In genomic region chr1:25874635-25875153, GRCh38 we compare ENCODE assay signal across 1 cellular context.
TF ChIP-seq lines count a peak whose summit lies in the region.

No MANE protein-coding gene starts in this region.

TF ChIP-seq in HEK293, 187 proteins besides CTCF, POLR2A, EP300 and RAD21 (continued from another document):
- TF ChIP-seq, protein P1, sequence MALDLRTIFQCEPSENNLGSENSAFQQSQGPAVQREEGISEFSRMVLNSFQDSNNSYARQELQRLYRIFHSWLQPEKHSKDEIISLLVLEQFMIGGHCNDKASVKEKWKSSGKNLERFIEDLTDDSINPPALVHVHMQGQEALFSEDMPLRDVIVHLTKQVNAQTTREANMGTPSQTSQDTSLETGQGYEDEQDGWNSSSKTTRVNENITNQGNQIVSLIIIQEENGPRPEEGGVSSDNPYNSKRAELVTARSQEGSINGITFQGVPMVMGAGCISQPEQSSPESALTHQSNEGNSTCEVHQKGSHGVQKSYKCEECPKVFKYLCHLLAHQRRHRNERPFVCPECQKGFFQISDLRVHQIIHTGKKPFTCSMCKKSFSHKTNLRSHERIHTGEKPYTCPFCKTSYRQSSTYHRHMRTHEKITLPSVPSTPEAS (tag by site-specific recombination; IDR thresholded peaks at IDR 0.05), result no peak
- TF ChIP-seq ZNF416 (tag by site-specific recombination; IDR thresholded peaks at IDR 0.05) (no peak), ZNF350 (tag by site-specific recombination; IDR thresholded peaks at IDR 0.05) (no peak), ZNF155 (tag by site-specific recombination; IDR thresholded peaks at IDR 0.05) (no peak), ZNF510 (tag by site-specific recombination; IDR thresholded peaks at IDR 0.05; ENCODE audit: insufficient replicate concordance) (no peak), ZNF48 (tag by site-specific recombination; IDR thresholded peaks at IDR 0.05) (no peak), ZNF629 (tag by site-specific recombination; IDR thresholded peaks at IDR 0.05) (no peak), ZNF645 (tag by site-specific recombination; IDR thresholded peaks at IDR 0.05) (no peak), ZNF529 (tag by site-specific recombination; IDR thresholded peaks at IDR 0.05; ENCODE audit: insufficient replicate concordance) (no peak), GLIS1 (tag by site-specific recombination; IDR thresholded peaks at IDR 0.05) (peak; percentile 98), ZNF776 (tag by site-specific recombination; IDR thresholded peaks at IDR 0.05; ENCODE audit: borderline replicate concordance) (no peak), ZSCAN5A (tag by site-specific recombination; IDR thresholded peaks at IDR 0.05) (no peak), SP3 (tag by site-specific recombination; IDR thresholded peaks at IDR 0.05) (no peak), ZNF202 (tag by site-specific recombination; IDR thresholded peaks at IDR 0.05; ENCODE audit: borderline replicate concordance) (no peak), GLIS2 (tag by site-specific recombination; IDR thresholded peaks at IDR 0.05) (peak; percentile 57; the same call in 1 of the 2 replicates), ZIC2 (tag by site-specific recombination; IDR thresholded peaks at IDR 0.05) (no peak), MZF1 (tag by site-specific recombination; IDR thresholded peaks at IDR 0.05; ENCODE audit: borderline replicate concordance) (no peak), ZNF138 (tag by site-specific recombination; IDR thresholded peaks at IDR 0.05; ENCODE audit: borderline replicate concordance) (no peak), ZNF558 (tag by site-specific recombination; IDR thresholded peaks at IDR 0.05) (no peak), ZFP37 (tag by site-specific recombination; IDR thresholded peaks at IDR 0.05) (no peak), ZNF121 (tag by site-specific recombination; IDR thresholded peaks at IDR 0.05) (0 out of 2 replicates have a peak, but pooled peaks have one; percentile 14), ZNF501 (tag by site-specific recombination; IDR thresholded peaks at IDR 0.05) (no peak), ZNF660 (tag by site-specific recombination; IDR thresholded peaks at IDR 0.05) (no peak), ZNF311 (tag by site-specific recombination; IDR thresholded peaks at IDR 0.05; ENCODE audit: borderline replicate concordance) (no peak), ZNF16 (tag by site-specific recombination; IDR thresholded peaks at IDR 0.05; ENCODE audit: low read depth) (no peak), ZNF423 (tag by site-specific recombination; IDR thresholded peaks at IDR 0.05) (no peak; the same call in 1 of the 2 replicates), BCL11B (tag by site-specific recombination; IDR thresholded peaks at IDR 0.05; ENCODE audit: low read depth) (peak; percentile 46; the same call in 1 of the 2 replicates), GFI1B (tag by site-specific recombination; IDR thresholded peaks at IDR 0.05) (no peak), ZNF624 (tag by site-specific recombination; IDR thresholded peaks at IDR 0.05) (no peak), ZSCAN30 (tag by site-specific recombination; IDR thresholded peaks at IDR 0.05) (no peak), ZNF768 (tag by site-specific recombination; IDR thresholded peaks at IDR 0.05) (no peak), ZNF174 (tag by site-specific recombination; IDR thresholded peaks at IDR 0.05) (no peak), ZNF555 (tag by site-specific recombination; conservative IDR thresholded peaks at IDR 0.05) (no peak), ZNF391 (tag by site-specific recombination; IDR thresholded peaks at IDR 0.05; ENCODE audit: borderline replicate concordance, low read depth) (no peak), HOXC10 (CRISPR knock-in tag; IDR thresholded peaks at IDR 0.05) (no peak), ZFP3 (tag by site-specific recombination; IDR thresholded peaks at IDR 0.05; ENCODE audit: low read depth) (no peak), ZNF146 (tag by site-specific recombination; IDR thresholded peaks at IDR 0.05) (no peak), ZBTB48 (tag by site-specific recombination; IDR thresholded peaks at IDR 0.05) (peak; percentile 82), ZNF433 (tag by site-specific recombination; IDR thresholded peaks at IDR 0.05; ENCODE audit: low read depth) (no peak), ZBTB8A (tag by site-specific recombination; IDR thresholded peaks at IDR 0.05) (no peak), ZNF544 (tag by site-specific recombination; IDR thresholded peaks at IDR 0.05) (no peak), ZNF211 (tag by site-specific recombination; IDR thresholded peaks at IDR 0.05; ENCODE audit: low read depth) (no peak), ZFP69B (tag by site-specific recombination; IDR thresholded peaks at IDR 0.05) (peak; percentile 57; the same call in 1 of the 2 replicates), PBX3 (CRISPR knock-in tag; IDR thresholded peaks at IDR 0.05) (no peak), ZNF133 (tag by site-specific recombination; IDR thresholded peaks at IDR 0.05) (no peak), ZNF19 (tag by site-specific recombination; IDR thresholded peaks at IDR 0.05; ENCODE audit: low read depth) (no peak), SALL2 (tag by site-specific recombination; IDR thresholded peaks at IDR 0.05; ENCODE audit: borderline replicate concordance) (no peak), ZNF837 (tag by site-specific recombination; IDR thresholded peaks at IDR 0.05) (no peak)
- TF ChIP-seq, protein P2, sequence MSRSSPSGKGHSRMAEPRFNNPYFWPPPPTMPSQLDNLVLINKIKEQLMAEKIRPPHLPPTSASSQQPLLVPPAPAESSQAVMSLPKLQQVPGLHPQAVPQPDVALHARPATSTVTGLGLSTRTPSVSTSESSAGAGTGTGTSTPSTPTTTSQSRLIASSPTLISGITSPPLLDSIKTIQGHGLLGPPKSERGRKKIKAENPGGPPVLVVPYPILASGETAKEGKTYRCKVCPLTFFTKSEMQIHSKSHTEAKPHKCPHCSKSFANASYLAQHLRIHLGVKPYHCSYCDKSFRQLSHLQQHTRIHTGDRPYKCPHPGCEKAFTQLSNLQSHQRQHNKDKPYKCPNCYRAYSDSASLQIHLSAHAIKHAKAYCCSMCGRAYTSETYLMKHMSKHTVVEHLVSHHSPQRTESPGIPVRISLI (tag by site-specific recombination; IDR thresholded peaks at IDR 0.05), result no peak
- TF ChIP-seq, protein P3, sequence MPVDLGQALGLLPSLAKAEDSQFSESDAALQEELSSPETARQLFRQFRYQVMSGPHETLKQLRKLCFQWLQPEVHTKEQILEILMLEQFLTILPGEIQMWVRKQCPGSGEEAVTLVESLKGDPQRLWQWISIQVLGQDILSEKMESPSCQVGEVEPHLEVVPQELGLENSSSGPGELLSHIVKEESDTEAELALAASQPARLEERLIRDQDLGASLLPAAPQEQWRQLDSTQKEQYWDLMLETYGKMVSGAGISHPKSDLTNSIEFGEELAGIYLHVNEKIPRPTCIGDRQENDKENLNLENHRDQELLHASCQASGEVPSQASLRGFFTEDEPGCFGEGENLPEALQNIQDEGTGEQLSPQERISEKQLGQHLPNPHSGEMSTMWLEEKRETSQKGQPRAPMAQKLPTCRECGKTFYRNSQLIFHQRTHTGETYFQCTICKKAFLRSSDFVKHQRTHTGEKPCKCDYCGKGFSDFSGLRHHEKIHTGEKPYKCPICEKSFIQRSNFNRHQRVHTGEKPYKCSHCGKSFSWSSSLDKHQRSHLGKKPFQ (tag by site-specific recombination; IDR thresholded peaks at IDR 0.05), result no peak
- TF ChIP-seq, protein P4, sequence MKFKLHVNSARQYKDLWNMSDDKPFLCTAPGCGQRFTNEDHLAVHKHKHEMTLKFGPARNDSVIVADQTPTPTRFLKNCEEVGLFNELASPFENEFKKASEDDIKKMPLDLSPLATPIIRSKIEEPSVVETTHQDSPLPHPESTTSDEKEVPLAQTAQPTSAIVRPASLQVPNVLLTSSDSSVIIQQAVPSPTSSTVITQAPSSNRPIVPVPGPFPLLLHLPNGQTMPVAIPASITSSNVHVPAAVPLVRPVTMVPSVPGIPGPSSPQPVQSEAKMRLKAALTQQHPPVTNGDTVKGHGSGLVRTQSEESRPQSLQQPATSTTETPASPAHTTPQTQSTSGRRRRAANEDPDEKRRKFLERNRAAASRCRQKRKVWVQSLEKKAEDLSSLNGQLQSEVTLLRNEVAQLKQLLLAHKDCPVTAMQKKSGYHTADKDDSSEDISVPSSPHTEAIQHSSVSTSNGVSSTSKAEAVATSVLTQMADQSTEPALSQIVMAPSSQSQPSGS (tag by site-specific recombination; IDR thresholded peaks at IDR 0.05; ENCODE audit: low read depth), result no peak
- TF ChIP-seq, protein P5, sequence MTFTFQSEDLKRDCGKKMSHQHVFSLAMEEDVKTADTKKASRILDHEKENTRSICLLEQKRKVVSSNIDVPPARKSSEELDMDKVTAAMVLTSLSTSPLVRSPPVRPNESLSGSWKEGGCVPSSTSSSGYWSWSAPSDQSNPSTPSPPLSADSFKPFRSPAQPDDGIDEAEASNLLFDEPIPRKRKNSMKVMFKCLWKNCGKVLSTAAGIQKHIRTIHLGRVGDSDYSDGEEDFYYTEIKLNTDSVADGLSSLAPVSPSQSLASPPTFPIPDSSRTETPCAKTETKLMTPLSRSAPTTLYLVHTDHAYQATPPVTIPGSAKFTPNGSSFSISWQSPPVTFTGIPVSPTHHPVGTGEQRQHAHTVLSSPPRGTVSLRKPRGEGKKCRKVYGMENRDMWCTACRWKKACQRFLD (tag by site-specific recombination; IDR thresholded peaks at IDR 0.05), result no peak
- TF ChIP-seq, protein P6, sequence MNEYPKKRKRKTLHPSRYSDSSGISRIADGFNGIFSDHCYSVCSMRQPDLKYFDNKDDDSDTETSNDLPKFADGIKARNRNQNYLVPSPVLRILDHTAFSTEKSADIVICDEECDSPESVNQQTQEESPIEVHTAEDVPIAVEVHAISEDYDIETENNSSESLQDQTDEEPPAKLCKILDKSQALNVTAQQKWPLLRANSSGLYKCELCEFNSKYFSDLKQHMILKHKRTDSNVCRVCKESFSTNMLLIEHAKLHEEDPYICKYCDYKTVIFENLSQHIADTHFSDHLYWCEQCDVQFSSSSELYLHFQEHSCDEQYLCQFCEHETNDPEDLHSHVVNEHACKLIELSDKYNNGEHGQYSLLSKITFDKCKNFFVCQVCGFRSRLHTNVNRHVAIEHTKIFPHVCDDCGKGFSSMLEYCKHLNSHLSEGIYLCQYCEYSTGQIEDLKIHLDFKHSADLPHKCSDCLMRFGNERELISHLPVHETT (tag by site-specific recombination; IDR thresholded peaks at IDR 0.05), result no peak
- TF ChIP-seq, protein P7, sequence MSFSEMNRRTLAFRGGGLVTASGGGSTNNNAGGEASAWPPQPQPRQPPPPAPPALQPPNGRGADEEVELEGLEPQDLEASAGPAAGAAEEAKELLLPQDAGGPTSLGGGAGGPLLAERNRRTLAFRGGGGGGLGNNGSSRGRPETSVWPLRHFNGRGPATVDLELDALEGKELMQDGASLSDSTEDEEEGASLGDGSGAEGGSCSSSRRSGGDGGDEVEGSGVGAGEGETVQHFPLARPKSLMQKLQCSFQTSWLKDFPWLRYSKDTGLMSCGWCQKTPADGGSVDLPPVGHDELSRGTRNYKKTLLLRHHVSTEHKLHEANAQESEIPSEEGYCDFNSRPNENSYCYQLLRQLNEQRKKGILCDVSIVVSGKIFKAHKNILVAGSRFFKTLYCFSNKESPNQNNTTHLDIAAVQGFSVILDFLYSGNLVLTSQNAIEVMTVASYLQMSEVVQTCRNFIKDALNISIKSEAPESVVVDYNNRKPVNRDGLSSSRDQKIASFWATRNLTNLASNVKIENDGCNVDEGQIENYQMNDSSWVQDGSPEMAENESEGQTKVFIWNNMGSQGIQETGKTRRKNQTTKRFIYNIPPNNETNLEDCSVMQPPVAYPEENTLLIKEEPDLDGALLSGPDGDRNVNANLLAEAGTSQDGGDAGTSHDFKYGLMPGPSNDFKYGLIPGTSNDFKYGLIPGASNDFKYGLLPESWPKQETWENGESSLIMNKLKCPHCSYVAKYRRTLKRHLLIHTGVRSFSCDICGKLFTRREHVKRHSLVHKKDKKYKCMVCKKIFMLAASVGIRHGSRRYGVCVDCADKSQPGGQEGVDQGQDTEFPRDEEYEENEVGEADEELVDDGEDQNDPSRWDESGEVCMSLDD (tag by site-specific recombination; IDR thresholded peaks at IDR 0.05), result 0 out of 2 replicates have a peak, but pooled peaks have one; percentile 45
